Comparison of ENCODE assay signal across 1 cellular context in genomic region chr1:69175078-69175477, GRCh38.
TF ChIP-seq lines count a peak whose summit lies in the region.

No MANE protein-coding gene starts in this region.

TF ChIP-seq in SK-N-SH treated with all-trans-retinoic acid at 6 μM for 48 hours, 23 proteins besides CTCF, POLR2A, EP300 and RAD21 (continued from another document):
- no peak for TF ChIP-seq CSRNP3 (CRISPR knock-in tag; IDR thresholded peaks at IDR 0.05)
- TF ChIP-seq PPARA (CRISPR knock-in tag; IDR thresholded peaks at IDR 0.05; ENCODE audit: borderline replicate concordance) = no peak
- no peak for TF ChIP-seq GLIS3 (CRISPR knock-in tag; IDR thresholded peaks at IDR 0.05)
- no peak for TF ChIP-seq CREB5 (CRISPR knock-in tag; IDR thresholded peaks at IDR 0.05; ENCODE audit: low read depth)
- no peak for TF ChIP-seq CSDC2 (CRISPR knock-in tag; IDR thresholded peaks at IDR 0.05)
- no peak for TF ChIP-seq POU6F1 (CRISPR knock-in tag; IDR thresholded peaks at IDR 0.05; ENCODE audit: borderline replicate concordance, low read depth)
- no peak for TF ChIP-seq ESRRG (CRISPR knock-in tag; IDR thresholded peaks at IDR 0.05)
- no peak for TF ChIP-seq TOX (CRISPR knock-in tag; IDR thresholded peaks at IDR 0.05; ENCODE audit: borderline replicate concordance)
- TF ChIP-seq ZFP30 (CRISPR knock-in tag; IDR thresholded peaks at IDR 0.05) = no peak
- TF ChIP-seq OSR1 (CRISPR knock-in tag; IDR thresholded peaks at IDR 0.05) = no peak
- no peak for TF ChIP-seq TCF4 (CRISPR knock-in tag; IDR thresholded peaks at IDR 0.05; ENCODE audit: borderline replicate concordance)
